Comparison of ENCODE assay signal across 9 cellular contexts in genomic region chr1:28882009-28882628, GRCh38. TPM values are rescaled to one million over a fixed set of nuclear protein-coding genes. Genes with fewer than 3 reads are reported as not detected.
DNase-seq lines count a peak whose midpoint lies in the region; ATAC-seq and TF ChIP-seq lines count a peak whose summit lies in the region.
"Had no signal": no experiment of that assay in that cellular context is flagged by ENCODE, and none has a peak within 500 bp of the region (broad histone marks: within the 10 kb centered on the region; RNA-seq: fewer than 3 reads in every experiment).

No MANE protein-coding gene starts in this region.

- peak; percentile 83 for ATAC-seq in SK-N-SH treated with all-trans-retinoic acid at 6 μM for 48 hours
- peak; percentile 81 for ATAC-seq in upper lobe of right lung
- ATAC-seq in GM18909 (IDR thresholded peaks at IDR 0.05; ENCODE audit: poor library complexity, unreplicated experiment) = no peak

- peak; percentile 37 for TF ChIP-seq CTCF in GM12801 (IDR thresholded peaks at IDR 0.05; ENCODE audit: extremely low read depth, insufficient read length)
- peak; percentile 91 for TF ChIP-seq CTCF in upper lobe of right lung (IDR thresholded peaks at IDR 0.05)

- peaks cover 48% of the 10 kb centered on the region for H3K4me1 Mint-ChIP-seq in activated naive CD4-positive, alpha-beta T cell treated with anti-CD3 and anti-CD28 coated beads, Interleukin-2, amount 10 ng/mL, durations not matched to agents 7 days and 5 days

- intact Hi-C loops in upper lobe of right lung (cut with DNase I) = loop anchor here (5.0 kb wide), 1 partner anchor 150 kb away; no protein-coding TSS in a partner anchor

- no peak overlapping the region for H3K9ac ChIP-seq in trophoblast cell (ENCODE audit: low read length)

- peaks cover 12% of the 10 kb centered on the region for H3K27me3 Mint-ChIP-seq in activated naive CD4-positive, alpha-beta T cell treated with anti-CD3 and anti-CD28 coated beads, Interleukin-2, amount 10 ng/mL, durations not matched to agents 7 days and 5 days

- H3K27me3 ChIP-seq in trophoblast cell (ENCODE audit: insufficient read depth, low read length) (no peaks in the 10 kb centered on the region), upper lobe of right lung (no peaks in the 10 kb centered on the region)

- H3K36me3 ChIP-seq in trophoblast cell (ENCODE audit: control insufficient read depth in 1 of 2, insufficient read depth in 2 of 2, low read length in 2 of 2) (no peaks in the 10 kb centered on the region), upper lobe of right lung (no peaks in the 10 kb centered on the region)

- peak overlapping the region; percentile 13 for H2BK120ac ChIP-seq in trophoblast cell (ENCODE audit: insufficient read depth, low read length, poor library complexity)

- H4K8ac ChIP-seq in trophoblast cell (ENCODE audit: low read depth, low read length) = no peak overlapping the region

- H3K36me3 Mint-ChIP-seq in activated naive CD4-positive, alpha-beta T cell treated with anti-CD3 and anti-CD28 coated beads, Interleukin-2, amount 10 ng/mL, durations not matched to agents 7 days and 5 days = no peaks in the 10 kb centered on the region

- peak overlapping the region; percentile 1 for H2AK5ac ChIP-seq in trophoblast cell (ENCODE audit: low read length)

- H3K23ac ChIP-seq in trophoblast cell (ENCODE audit: low read length) = no peak overlapping the region

- no CpG with 5 or more reads among the region's 13 CpGs for WGBS in trophoblast cell (ENCODE audit: extremely low coverage, insufficient coverage, insufficient read length)

- DNase-seq in NCI-H1105 treated with DMSO at 0.1 percent for 48 hours (lab: John Stamatoyannopoulos, UW) = peak; percentile 94
- peak; percentile 90 for DNase-seq in activated naive CD4-positive, alpha-beta T cell treated with anti-CD3 and anti-CD28 coated beads, Interleukin-2, amount 10 ng/mL, durations not matched to agents 7 days and 5 days
- peak; percentile 89 for DNase-seq in glomerular visceral epithelial cell (ENCODE audit: extremely low spot score)
- DNase-seq in trophoblast cell = peak; percentile 82 to 94
- DNase-seq in upper lobe of right lung = peak; percentile 92

- H3K9me3 ChIP-seq in trophoblast cell (ENCODE audit: insufficient read depth, low read depth, low read length) (no peaks in the 10 kb centered on the region), upper lobe of right lung (no peaks in the 10 kb centered on the region)

- H3K79me2 ChIP-seq in trophoblast cell (ENCODE audit: control insufficient read depth, insufficient read depth, low read length, poor library complexity) = no peaks in the 10 kb centered on the region

- H3K4me3 Mint-ChIP-seq in activated naive CD4-positive, alpha-beta T cell treated with anti-CD3 and anti-CD28 coated beads, Interleukin-2, amount 10 ng/mL, durations not matched to agents 7 days and 5 days = no peak overlapping the region

- H3K18ac ChIP-seq in trophoblast cell (ENCODE audit: low read length) = no peak overlapping the region

- peak overlapping the region; percentile 4 for H3K27ac Mint-ChIP-seq in activated naive CD4-positive, alpha-beta T cell treated with anti-CD3 and anti-CD28 coated beads, Interleukin-2, amount 10 ng/mL, durations not matched to agents 7 days and 5 days

- H3K9me3 Mint-ChIP-seq in activated naive CD4-positive, alpha-beta T cell treated with anti-CD3 and anti-CD28 coated beads, Interleukin-2, amount 10 ng/mL, durations not matched to agents 7 days and 5 days = no peaks in the 10 kb centered on the region

- no peak overlapping the region for H4K91ac ChIP-seq in trophoblast cell (ENCODE audit: low read depth, low read length)

- peak overlapping the region; percentile 47 for H2BK12ac ChIP-seq in trophoblast cell (ENCODE audit: low read length)

- H4K12ac ChIP-seq in trophoblast cell (ENCODE audit: low read depth, low read length) = no peak overlapping the region

- H3K4me1 ChIP-seq in trophoblast cell (ENCODE audit: control insufficient read depth in 1 of 2, insufficient read depth in 2 of 2, low read length in 2 of 2) (peaks cover 12 to 19% of the 10 kb centered on the region in 2 experiments), upper lobe of right lung (peaks cover 26% of the 10 kb centered on the region)

- no peak overlapping the region for H3K4me3 ChIP-seq in trophoblast cell (ENCODE audit: low read depth, low read length)
- no peak overlapping the region for H3K4me3 ChIP-seq in upper lobe of right lung
- H3K4me3 ChIP-seq: skin epidermis had no signal

- H3K14ac ChIP-seq in trophoblast cell (ENCODE audit: low read length) = no peak overlapping the region

- H3K27ac ChIP-seq in trophoblast cell (ENCODE audit: low read depth, low read length) (no peak overlapping the region), upper lobe of right lung (no peak overlapping the region)

- peaks cover 6% of the 10 kb centered on the region for H3K79me1 ChIP-seq in trophoblast cell (ENCODE audit: low read length)

- H3K4me2 ChIP-seq in trophoblast cell (ENCODE audit: low read length) = no peak overlapping the region

- CTCF ChIA-PET in activated naive CD4-positive, alpha-beta T cell treated with anti-CD3 and anti-CD28 coated beads, Interleukin-2, amount 10 ng/mL, durations not matched to agents 7 days and 5 days (lab: Charles Lee) = interaction anchor here (0.9 to 10.4 kb wide), 25 partner anchors 14 to 363 kb away, joined by 3 to 221 read pairs (median 4); partner anchors contain the start of genes EPB41 and SRSF4

- H2AFZ ChIP-seq in trophoblast cell (ENCODE audit: insufficient read depth, low read length, poor library complexity) = no peak overlapping the region

- no peak overlapping the region for H3K4ac ChIP-seq in trophoblast cell (ENCODE audit: low read depth, low read length)

- H2BK5ac ChIP-seq in trophoblast cell (ENCODE audit: low read depth, low read length, poor library complexity) = no peak overlapping the region

TF ChIP-seq in SK-N-SH treated with all-trans-retinoic acid at 6 μM for 48 hours, 23 proteins besides CTCF, POLR2A, EP300 and RAD21:
- TF ChIP-seq CSDC2 (CRISPR knock-in tag; IDR thresholded peaks at IDR 0.05) = no peak
- 0 out of 2 replicates have a peak, but pooled peaks have one; percentile 43 for TF ChIP-seq ZNF70 (CRISPR knock-in tag; IDR thresholded peaks at IDR 0.05)

RNA-seq across cellular contexts. Expression of gene EPB41, which starts 32.2 kb away (rescaled TPM):
- 28.3 and 29.8 TPM in 2 replicates for polyA plus RNA-seq in trophoblast cell (2013)
- total RNA-seq in upper lobe of right lung = 67.0 TPM
